ENCODE assay signal across 30 cellular contexts in genomic region chr11:113408206-113408605, GRCh38. TPM values are rescaled to one million over a fixed set of nuclear protein-coding genes. Genes with fewer than 3 reads are reported as not detected.
"Had no signal": no experiment of that assay in that cellular context is flagged by ENCODE, and none has a peak within 500 bp of the region (broad histone marks: within the 10 kb centered on the region; RNA-seq: fewer than 3 reads in every experiment).

No MANE protein-coding gene starts in this region.

- H3K27ac ChIP-seq: colonic mucosa, epithelial cell of prostate, esophagus squamous epithelium, gastrocnemius medialis, heart left ventricle, hepatocyte, left ventricle myocardium inferior, lower lobe of right lung had no signal

- H3K27me3 Mint-ChIP-seq: dendritic cell treated with granulocyte-macrophage colony-stimulating factor and Interleukin-4, amounts not matched to agents 40 ng/mL and 50 ng/mL, for 4 days had no signal

- H3K27ac Mint-ChIP-seq: dendritic cell treated with granulocyte-macrophage colony-stimulating factor and Interleukin-4, amounts not matched to agents 40 ng/mL and 50 ng/mL, for 4 days; effector memory CD8-positive, alpha-beta T cell; endodermal cell; immature natural killer cell; mesothelial cell of epicardium; naive thymus-derived CD4-positive, alpha-beta T cell had no signal

- H3K27me3 ChIP-seq: colonic mucosa, gastrocnemius medialis, heart left ventricle, hepatocyte had no signal

- H3K9me3 ChIP-seq: colonic mucosa, esophagus squamous epithelium, gastrocnemius medialis, heart left ventricle, left ventricle myocardium inferior, lower lobe of right lung, mucosa of descending colon had no signal

- H3K4me3 ChIP-seq: colonic mucosa, esophagus squamous epithelium, gastrocnemius medialis, heart left ventricle, hepatocyte, left ventricle myocardium inferior, lower lobe of right lung, mucosa of descending colon had no signal

- DNase-seq: colonic mucosa; cortex of kidney; effector CD8-positive, alpha-beta T cell; effector memory CD8-positive, alpha-beta T cell; endodermal cell; erythroblast; esophagus squamous epithelium; foreskin fibroblast; foreskin melanocyte; gastrocnemius medialis; heart left ventricle; hypothalamus; immature natural killer cell; islet precursor cell; kidney; kidney glomerular epithelial cell; left colon; left ventricle myocardium inferior; lower lobe of right lung; mesenchymal stem cell; mucosa of descending colon; naive thymus-derived CD4-positive, alpha-beta T cell had no signal

- H3K36me3 ChIP-seq: colonic mucosa, esophagus squamous epithelium, gastrocnemius medialis, heart left ventricle, left ventricle myocardium inferior, lower lobe of right lung had no signal

- H3K4me3 Mint-ChIP-seq: dendritic cell treated with granulocyte-macrophage colony-stimulating factor and Interleukin-4, amounts not matched to agents 40 ng/mL and 50 ng/mL, for 4 days; effector memory CD8-positive, alpha-beta T cell; endodermal cell; immature natural killer cell; mesothelial cell of epicardium; naive thymus-derived CD4-positive, alpha-beta T cell had no signal

- ATAC-seq: effector memory CD8-positive, alpha-beta T cell; esophagus mucosa; gastrocnemius medialis; heart left ventricle; left colon; left lobe of liver; lower lobe of right lung; mucosa of descending colon; naive thymus-derived CD4-positive, alpha-beta T cell had no signal

- H3K9me3 Mint-ChIP-seq: dendritic cell treated with granulocyte-macrophage colony-stimulating factor and Interleukin-4, amounts not matched to agents 40 ng/mL and 50 ng/mL, for 4 days; effector memory CD8-positive, alpha-beta T cell; endodermal cell; immature natural killer cell; mesothelial cell of epicardium; naive thymus-derived CD4-positive, alpha-beta T cell had no signal

- H3K36me3 Mint-ChIP-seq: immature natural killer cell; mesothelial cell of epicardium; naive thymus-derived CD4-positive, alpha-beta T cell had no signal

- H3K4me1 ChIP-seq: colonic mucosa, esophagus squamous epithelium, gastrocnemius medialis, heart left ventricle, left ventricle myocardium inferior, lower lobe of right lung had no signal

- H3K4me1 Mint-ChIP-seq: endodermal cell; immature natural killer cell; naive thymus-derived CD4-positive, alpha-beta T cell had no signal

RNA-seq across cellular contexts. Expression of gene ANKK1, which starts 20.6 kb away (rescaled TPM):
- total RNA-seq: dermis microvascular lymphatic vessel endothelial cell, endodermal cell, left ventricle myocardium inferior, lung microvascular endothelial cell had no signal
